Comparison of ENCODE assay signal across 7 cellular contexts in the genomic region with DNA sequence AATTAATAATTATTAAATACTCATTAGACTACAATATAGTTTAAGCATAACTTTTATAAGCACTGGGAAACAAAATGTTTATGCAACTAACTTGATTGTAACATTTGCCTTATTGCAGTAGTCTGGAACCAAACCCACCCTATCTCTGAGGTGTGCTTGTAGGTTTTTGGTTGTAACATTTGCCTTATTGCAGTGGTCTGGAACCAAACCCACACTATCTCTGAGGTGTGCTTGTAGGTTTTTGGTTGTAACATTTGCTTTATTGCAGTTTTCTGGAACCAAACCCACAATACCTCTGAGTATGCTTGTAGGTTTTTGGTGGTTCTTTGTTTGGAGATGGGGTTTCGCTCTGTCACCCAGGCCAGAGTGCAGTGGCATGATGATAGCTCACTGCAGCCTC.
DNase-seq lines count a peak whose midpoint lies in the region; FAIRE-seq and TF ChIP-seq lines count a peak whose summit lies in the region.
"Not testable (repeated sequence)": the region's sequence is repeated elsewhere in the genome, so short reads cannot be mapped to it uniquely, and the experiment has no call there.

No MANE protein-coding gene starts in this region.

- H4K20me1 ChIP-seq in endothelial cell of umbilical vein (replicated peaks; ENCODE audit: control insufficient read depth, extremely low read depth, insufficient read depth, low read length), result not testable (repeated sequence)

- H2AFZ ChIP-seq in endothelial cell of umbilical vein (ENCODE audit: low read depth, low read length), result not testable (repeated sequence)

- H3K36me3 ChIP-seq in endothelial cell of umbilical vein (ENCODE audit: control insufficient read depth in 2 of 2, extremely low read depth in 1 of 2, insufficient read depth in 2 of 2, low read length in 2 of 2), result not testable (repeated sequence)

- not testable (repeated sequence) for H3K27ac ChIP-seq in endothelial cell of umbilical vein (ENCODE audit: insufficient read depth, low read depth, low read length)

- not testable (repeated sequence) for FAIRE-seq in endothelial cell of umbilical vein (lab: Jason Lieb, UNC)

- not testable (repeated sequence) for TF ChIP-seq CTCF in NB4 (IDR thresholded peaks at IDR 0.05; ENCODE audit: low read depth, low read length); endothelial cell of umbilical vein (IDR thresholded peaks at IDR 0.05; ENCODE audit: extremely low read depth in 1 of 2, insufficient read depth in 1 of 2, low read depth in 1 of 2, low read length in 2 of 2); fibroblast of pulmonary artery (IDR thresholded peaks at IDR 0.05; ENCODE audit: low read length, missing control alignments)

- CTCF ChIA-PET in endothelial cell of umbilical vein (lab: Charles Lee), result not testable (repeated sequence)

- DNase-seq in DMS53 (lab: John Stamatoyannopoulos, UW) (peak; percentile 21), NB4 (ENCODE audit: low read depth) (peak; percentile 18), NCI-H82 (lab: John Stamatoyannopoulos, UW) (peak; percentile 38), endothelial cell of umbilical vein (ENCODE audit: low read depth, low spot score) (peak; percentile 32), fibroblast of pulmonary artery (ENCODE audit: low read depth) (peak; percentile 9), medulla oblongata (ENCODE audit: extremely low spot score) (peak; percentile 40)
- peak; percentile 50 for DNase-seq in activated effector memory CD4-positive, alpha-beta T cell treated with anti-CD3 and anti-CD28 coated beads, Interleukin-2, amount 50 U/mL, for 16 hours

- not testable (repeated sequence) for H3K27me3 ChIP-seq in endothelial cell of umbilical vein (ENCODE audit: control insufficient read depth in 2 of 2, insufficient read depth in 2 of 2, low read length in 2 of 2)

- BruUV-seq in endothelial cell of umbilical vein (replicated peaks; lab: Mats Ljungman, UMichigan), result not testable (repeated sequence)

- dilution Hi-C loops in endothelial cell of umbilical vein (cut with MboI; ENCODE audit: extremely low pct_ligation_motif_present, low sequenced_read_pairs), result loop anchor here (25.0 kb wide), 1 partner anchor 669 kb away; no protein-coding TSS in a partner anchor

- TF ChIP-seq POLR2A in NB4 (IDR thresholded peaks at IDR 0.05; ENCODE audit: extremely low read depth, insufficient read length); endothelial cell of umbilical vein (IDR thresholded peaks at IDR 0.05; ENCODE audit: low read depth, low read length): not testable (repeated sequence)

- not testable (repeated sequence) for H3K9ac ChIP-seq in endothelial cell of umbilical vein (replicated peaks; ENCODE audit: extremely low read depth, insufficient read depth, low read length)

- not testable (repeated sequence) for H3K9me1 ChIP-seq in endothelial cell of umbilical vein (replicated peaks; ENCODE audit: control insufficient read depth, extremely low read depth, insufficient read depth, low read length)

- POLR2A ChIA-PET in endothelial cell of umbilical vein (lab: Charles Lee), result not testable (repeated sequence)

- not testable (repeated sequence) for H3K4me3 ChIP-seq in NB4 (ENCODE audit: low read depth, low read length); endothelial cell of umbilical vein (replicated peaks in 1 of 3; ENCODE audit: insufficient read depth in 1 of 3, low read depth in 1 of 3, low read length in 3 of 3); fibroblast of pulmonary artery (replicated peaks; ENCODE audit: low read depth, low read length)

- intact Hi-C loops in endothelial cell of umbilical vein (cut with micrococcal nuclease), result not testable (repeated sequence)

- not testable (repeated sequence) for H3K79me2 ChIP-seq in endothelial cell of umbilical vein (ENCODE audit: control insufficient read depth, insufficient read depth, low read length)

- not testable (repeated sequence) for H3K4me2 ChIP-seq in endothelial cell of umbilical vein (ENCODE audit: insufficient read depth, low read length)

- H3K9me3 ChIP-seq in endothelial cell of umbilical vein (replicated peaks; ENCODE audit: control insufficient read depth, insufficient read depth, low read length), result peaks cover 12% of the 10 kb centered on the region

- not testable (repeated sequence) for H3K4me1 ChIP-seq in endothelial cell of umbilical vein (ENCODE audit: control insufficient read depth, extremely low read depth, insufficient read depth, low read length)
